Comparison of ENCODE assay signal across 1 cellular context in genomic region chr1:21639594-21640041, GRCh38.
TF ChIP-seq lines count a peak whose summit lies in the region.

No MANE protein-coding gene starts in this region.

TF ChIP-seq in HEK293, 187 proteins besides CTCF, POLR2A, EP300 and RAD21 (continued from another document):
- TF ChIP-seq KLF17 (tag by site-specific recombination; IDR thresholded peaks at IDR 0.05), result peak; percentile 39; the same call in 1 of the 2 replicates
- peak; percentile 49 for TF ChIP-seq ZNF398 (tag by site-specific recombination; IDR thresholded peaks at IDR 0.05)
